In the genomic region with DNA sequence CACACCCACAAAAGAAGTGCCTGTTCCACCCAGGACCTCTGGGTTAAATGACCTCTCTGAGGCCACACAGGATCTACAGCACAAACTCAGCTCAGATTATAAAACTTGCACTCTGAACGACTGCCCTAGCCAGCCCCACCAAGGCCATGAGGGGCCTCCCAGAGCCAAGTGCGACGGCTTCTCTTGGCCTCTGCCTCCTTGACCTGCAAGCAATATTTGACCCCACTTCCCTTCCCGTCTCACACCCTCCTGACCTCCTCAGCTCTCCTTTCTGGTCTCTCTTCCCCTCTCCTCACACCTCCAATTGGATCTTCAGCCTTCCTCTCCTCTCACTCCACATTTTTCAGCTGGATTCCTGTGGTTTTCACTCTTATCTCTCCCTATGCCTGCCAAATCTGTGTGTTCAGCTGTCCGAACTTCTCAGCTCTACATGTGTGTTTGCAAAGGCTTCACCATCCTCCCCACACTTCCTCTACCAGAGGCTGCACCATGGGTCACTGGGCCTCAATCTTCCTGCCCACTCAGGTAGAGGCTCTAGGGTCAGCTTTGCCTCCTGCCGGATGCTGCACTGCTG, we compare ENCODE assay signal across 17 cellular contexts. TPM values are rescaled to one million over a fixed set of nuclear protein-coding genes. Genes with fewer than 3 reads are reported as not detected.
DNase-seq lines count a peak whose midpoint lies in the region; ATAC-seq and TF ChIP-seq lines count a peak whose summit lies in the region.
"Had no signal": no experiment of that assay in that cellular context is flagged by ENCODE, and none has a peak within 500 bp of the region (broad histone marks: within the 10 kb centered on the region; RNA-seq: fewer than 3 reads in every experiment).

No MANE protein-coding gene starts in this region.

- ATAC-seq in GM21447 (IDR thresholded peaks at IDR 0.05; ENCODE audit: unreplicated experiment), result no peak
- no peak for ATAC-seq in GM21576 (IDR thresholded peaks at IDR 0.05; ENCODE audit: unreplicated experiment)
- no peak for ATAC-seq in effector memory CD8-positive, alpha-beta T cell (replicated peaks)
- ATAC-seq: CD8-positive, alpha-beta T cell; T-helper 17 cell had no signal

- H3K27me3 ChIP-seq in adipocyte (replicated peaks; ENCODE audit: control insufficient read depth, insufficient read depth, low read length) (peaks cover 15% of the 10 kb centered on the region), spleen (replicated peaks in 1 of 7) (peaks cover 0 to 46% (median 0%) of the 10 kb centered on the region in 7 donors)

- H3K27ac ChIP-seq in spleen, result no peak overlapping the region
- H3K27ac ChIP-seq: HL-60 had no signal

- H3K9me3 Mint-ChIP-seq in effector memory CD8-positive, alpha-beta T cell, result no peaks in the 10 kb centered on the region
- H3K9me3 Mint-ChIP-seq: CD8-positive, alpha-beta T cell; stimulated activated naive CD8-positive, alpha-beta T cell treated with anti-CD3 and anti-CD28 coated beads, Interleukin-15, Interleukin-2, amounts not matched to agents 100 ng/mL and 50 ng/mL, for 24 hours had no signal

- H3K4me1 ChIP-seq in adipocyte (ENCODE audit: control insufficient read depth, insufficient read depth, low read length) (peaks cover 5% of the 10 kb centered on the region), spleen (peaks cover 0 to 9% (median 1%) of the 10 kb centered on the region in 6 donors)

- H3K9ac ChIP-seq in adipocyte (ENCODE audit: low read length), result no peak overlapping the region

- no peaks in the 10 kb centered on the region for H3K9me3 ChIP-seq in adipocyte (ENCODE audit: control insufficient read depth, low read length)
- H3K9me3 ChIP-seq in spleen, result no peaks in the 10 kb centered on the region

- no peak for TF ChIP-seq POLR2A in spleen (IDR thresholded peaks at IDR 0.05)

- no peak overlapping the region for H3K27ac Mint-ChIP-seq in effector memory CD8-positive, alpha-beta T cell
- H3K27ac Mint-ChIP-seq: CD8-positive, alpha-beta T cell; stimulated activated naive CD8-positive, alpha-beta T cell treated with anti-CD3 and anti-CD28 coated beads, Interleukin-15, Interleukin-2, amounts not matched to agents 100 ng/mL and 50 ng/mL, for 24 hours; T-helper 17 cell had no signal

- intact Hi-C loops in spleen (cut with DNase I; ENCODE audit: low total_unique reads), result no loop called here

- no peak overlapping the region for H3K4me3 Mint-ChIP-seq in effector memory CD8-positive, alpha-beta T cell
- H3K4me3 Mint-ChIP-seq: CD8-positive, alpha-beta T cell; stimulated activated naive CD8-positive, alpha-beta T cell treated with anti-CD3 and anti-CD28 coated beads, Interleukin-15, Interleukin-2, amounts not matched to agents 100 ng/mL and 50 ng/mL, for 24 hours; T-helper 17 cell had no signal

- no peaks in the 10 kb centered on the region for H3K4me1 Mint-ChIP-seq in effector memory CD8-positive, alpha-beta T cell (ENCODE audit: low read depth in 2 of 2)
- H3K4me1 Mint-ChIP-seq: T-helper 17 cell had no signal

- H3K4me3 ChIP-seq in adipocyte (ENCODE audit: low read length), result no peak overlapping the region
- H3K4me3 ChIP-seq in spleen, result no peak overlapping the region

- peak; percentile 72 for DNase-seq in HT1080 (ENCODE audit: low read depth)
- peak; percentile 31 for DNase-seq in adipocyte (ENCODE audit: low read depth)
- DNase-seq in iris pigment epithelial cell (ENCODE audit: low read depth), result peak; percentile 61
- DNase-seq in spleen, result peak; percentile 59
- DNase-seq in effector memory CD8-positive, alpha-beta T cell, result no peak
- DNase-seq: activated CD4-positive, CD25-positive, alpha-beta regulatory T cell; activated gamma-delta T cell; CD8-positive, alpha-beta T cell; GDM1; NCI-H187; NCI-H69; T-helper 17 cell had no signal

- peaks cover 26 to 40% of the 10 kb centered on the region in 2 donors for H3K27me3 Mint-ChIP-seq in effector memory CD8-positive, alpha-beta T cell

- WGBS in spleen, 5 donors, result 57 to 73% (median 58%) methylated on average over 6 of the region's 6 CpGs

- TF ChIP-seq CTCF in spleen (IDR thresholded peaks at IDR 0.05 in 8 of 11, conservative IDR thresholded peaks at IDR 0.05 in 3 of 11), result no peak

- no peaks in the 10 kb centered on the region for H3K36me3 Mint-ChIP-seq in effector memory CD8-positive, alpha-beta T cell (ENCODE audit: insufficient read depth)
- H3K36me3 Mint-ChIP-seq: CD8-positive, alpha-beta T cell had no signal

- no peaks in the 10 kb centered on the region for H3K36me3 ChIP-seq in adipocyte (ENCODE audit: control insufficient read depth, insufficient read depth, low read length, severe bottlenecking)
- H3K36me3 ChIP-seq in spleen, result no peaks in the 10 kb centered on the region

RNA-seq across cellular contexts. Expression of gene STEAP3, which starts 25.3 kb away (rescaled TPM):
- 67.8 and 87.6 TPM in 2 replicates for total RNA-seq in HT1080 (2014; rRNA removed; shearing (Covaris generic))
- polyA plus RNA-seq in HT1080 (2015; cell fraction: cytosol; rRNA removed), result 84.9 and 98.3 TPM in 2 replicates
- polyA plus RNA-seq in HT1080 (2015; cell fraction: nucleus; rRNA removed), result 193 and 197 TPM in 2 replicates
- 1 to 10 TPM in 5 of 7 donors, under 1 TPM in 2; 0.68 to 3.6 (median 2.2) TPM for total RNA-seq in spleen
- polyA plus RNA-seq in spleen, result 1 to 10 TPM in 1 of 3 donors, under 1 TPM in 2; 0.26 to 1.0 (median 0.50) TPM
- total RNA-seq: CD8-positive, alpha-beta T cell had no signal

RNA-seq across cellular contexts. Expression of gene C1QL2, which starts 39.8 kb away (rescaled TPM):
- total RNA-seq in HT1080 (2014; rRNA removed; shearing (Covaris generic)), result 0.03 TPM in 1 of 2 replicates, not detected in the other
- polyA plus RNA-seq in HT1080 (2015; cell fraction: cytosol; rRNA removed), result not detected in 2 replicates
- 0.06 TPM in 1 of 2 replicates, not detected in the other for polyA plus RNA-seq in HT1080 (2015; cell fraction: nucleus; rRNA removed)
- not detected for total RNA-seq in spleen
- polyA plus RNA-seq in spleen, result not detected
- total RNA-seq: CD8-positive, alpha-beta T cell; skeletal muscle tissue; T-helper 17 cell had no signal

Comparison
In these comparisons a context has a peak if more than half of its experiments do, and no peak if none do; other contexts are left out.
1. DNase-seq: peak in HT1080 (single experiment), adipocyte (single experiment), iris pigment epithelial cell (single experiment) and spleen (single experiment); none in effector memory CD8-positive, alpha-beta T cell (0 of 3).
2. RNA of gene STEAP3, which starts 25.3 kb away (total RNA-seq): 67.8 to 87.6 TPM in HT1080; 0.68 to 3.6 TPM in spleen; every median in the first group is over 10 times any median in the second.